1 cellular context compared by ENCODE assay signal in the genomic region with DNA sequence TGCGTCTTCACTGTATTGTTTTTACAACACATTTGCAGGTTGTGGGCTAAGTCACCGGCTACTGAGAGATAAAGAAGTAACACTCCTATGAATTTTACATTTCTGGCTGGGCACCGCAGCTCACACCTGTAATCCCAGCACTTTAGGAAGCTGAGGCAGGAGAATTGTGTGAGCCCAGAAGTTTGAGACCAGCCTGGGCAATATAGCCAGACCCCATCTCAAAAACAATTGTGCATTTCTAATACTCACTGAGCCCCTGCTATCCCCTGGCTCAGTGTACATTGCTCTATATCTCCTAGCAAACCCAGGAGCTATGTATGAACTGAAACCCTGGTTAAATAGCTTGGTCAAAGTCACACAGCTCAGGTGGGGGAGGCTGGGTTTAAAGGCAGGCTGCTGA.
TF ChIP-seq lines count a peak whose summit lies in the region.

No MANE protein-coding gene starts in this region.

TF ChIP-seq in WTC11, 78 proteins besides CTCF, POLR2A, EP300 and RAD21:
- TF ChIP-seq, protein P1, sequence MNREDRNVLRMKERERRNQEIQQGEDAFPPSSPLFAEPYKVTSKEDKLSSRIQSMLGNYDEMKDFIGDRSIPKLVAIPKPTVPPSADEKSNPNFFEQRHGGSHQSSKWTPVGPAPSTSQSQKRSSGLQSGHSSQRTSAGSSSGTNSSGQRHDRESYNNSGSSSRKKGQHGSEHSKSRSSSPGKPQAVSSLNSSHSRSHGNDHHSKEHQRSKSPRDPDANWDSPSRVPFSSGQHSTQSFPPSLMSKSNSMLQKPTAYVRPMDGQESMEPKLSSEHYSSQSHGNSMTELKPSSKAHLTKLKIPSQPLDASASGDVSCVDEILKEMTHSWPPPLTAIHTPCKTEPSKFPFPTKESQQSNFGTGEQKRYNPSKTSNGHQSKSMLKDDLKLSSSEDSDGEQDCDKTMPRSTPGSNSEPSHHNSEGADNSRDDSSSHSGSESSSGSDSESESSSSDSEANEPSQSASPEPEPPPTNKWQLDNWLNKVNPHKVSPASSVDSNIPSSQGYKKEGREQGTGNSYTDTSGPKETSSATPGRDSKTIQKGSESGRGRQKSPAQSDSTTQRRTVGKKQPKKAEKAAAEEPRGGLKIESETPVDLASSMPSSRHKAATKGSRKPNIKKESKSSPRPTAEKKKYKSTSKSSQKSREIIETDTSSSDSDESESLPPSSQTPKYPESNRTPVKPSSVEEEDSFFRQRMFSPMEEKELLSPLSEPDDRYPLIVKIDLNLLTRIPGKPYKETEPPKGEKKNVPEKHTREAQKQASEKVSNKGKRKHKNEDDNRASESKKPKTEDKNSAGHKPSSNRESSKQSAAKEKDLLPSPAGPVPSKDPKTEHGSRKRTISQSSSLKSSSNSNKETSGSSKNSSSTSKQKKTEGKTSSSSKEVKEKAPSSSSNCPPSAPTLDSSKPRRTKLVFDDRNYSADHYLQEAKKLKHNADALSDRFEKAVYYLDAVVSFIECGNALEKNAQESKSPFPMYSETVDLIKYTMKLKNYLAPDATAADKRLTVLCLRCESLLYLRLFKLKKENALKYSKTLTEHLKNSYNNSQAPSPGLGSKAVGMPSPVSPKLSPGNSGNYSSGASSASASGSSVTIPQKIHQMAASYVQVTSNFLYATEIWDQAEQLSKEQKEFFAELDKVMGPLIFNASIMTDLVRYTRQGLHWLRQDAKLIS (CRISPR knock-in tag; IDR thresholded peaks at IDR 0.05; ENCODE audit: borderline replicate concordance): no peak
- TF ChIP-seq NR1H2 (CRISPR knock-in tag; IDR thresholded peaks at IDR 0.05) (no peak), ZNF121 (CRISPR knock-in tag; IDR thresholded peaks at IDR 0.05) (peak; percentile 53; the same call in 1 of the 2 replicates)
